Comparison of ENCODE assay signal across 2 cellular contexts in the genomic region with DNA sequence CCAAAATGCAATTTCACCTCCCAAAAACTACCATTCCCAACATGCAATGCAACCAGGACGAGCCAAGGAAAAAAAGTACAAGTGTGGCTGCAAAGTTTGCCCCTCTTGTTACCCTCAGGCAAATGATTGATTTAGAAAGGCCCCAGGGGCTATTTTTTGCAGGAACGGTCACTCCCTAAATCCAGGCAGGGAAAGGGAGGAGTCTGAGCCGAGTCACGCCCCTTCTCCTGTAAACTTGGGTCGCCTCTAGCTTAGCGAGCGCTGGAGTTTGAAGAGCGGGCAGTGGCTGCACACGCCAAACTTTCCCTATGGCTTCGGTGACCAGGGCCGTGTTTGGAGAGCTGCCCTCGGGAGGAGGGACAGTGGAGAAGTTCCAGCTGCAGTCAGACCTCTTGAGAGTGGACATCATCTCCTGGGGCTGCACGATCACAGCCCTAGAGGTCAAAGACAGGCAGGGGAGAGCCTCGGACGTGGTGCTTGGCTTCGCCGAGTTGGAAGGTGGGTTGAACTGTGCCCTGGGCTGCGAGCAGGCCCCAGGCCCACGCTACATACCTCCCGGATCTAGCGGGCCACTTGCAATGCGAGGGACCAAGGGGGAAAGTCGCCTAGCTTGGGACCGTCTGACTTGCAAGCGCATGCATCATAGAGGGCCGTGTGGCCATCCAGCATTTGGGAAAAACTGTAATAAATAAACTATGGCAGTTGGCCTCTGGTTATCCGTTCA.
TF ChIP-seq lines count a peak whose summit lies in the region.

A gene (plus strand): TSS at position 261 of the 724 bp plus-strand sequence. CDS start 48 bp downstream, at position 309.

TF ChIP-seq in SK-N-SH, 30 proteins besides CTCF, POLR2A, EP300 and RAD21 (continued from another document):
- TF ChIP-seq, protein P1, sequence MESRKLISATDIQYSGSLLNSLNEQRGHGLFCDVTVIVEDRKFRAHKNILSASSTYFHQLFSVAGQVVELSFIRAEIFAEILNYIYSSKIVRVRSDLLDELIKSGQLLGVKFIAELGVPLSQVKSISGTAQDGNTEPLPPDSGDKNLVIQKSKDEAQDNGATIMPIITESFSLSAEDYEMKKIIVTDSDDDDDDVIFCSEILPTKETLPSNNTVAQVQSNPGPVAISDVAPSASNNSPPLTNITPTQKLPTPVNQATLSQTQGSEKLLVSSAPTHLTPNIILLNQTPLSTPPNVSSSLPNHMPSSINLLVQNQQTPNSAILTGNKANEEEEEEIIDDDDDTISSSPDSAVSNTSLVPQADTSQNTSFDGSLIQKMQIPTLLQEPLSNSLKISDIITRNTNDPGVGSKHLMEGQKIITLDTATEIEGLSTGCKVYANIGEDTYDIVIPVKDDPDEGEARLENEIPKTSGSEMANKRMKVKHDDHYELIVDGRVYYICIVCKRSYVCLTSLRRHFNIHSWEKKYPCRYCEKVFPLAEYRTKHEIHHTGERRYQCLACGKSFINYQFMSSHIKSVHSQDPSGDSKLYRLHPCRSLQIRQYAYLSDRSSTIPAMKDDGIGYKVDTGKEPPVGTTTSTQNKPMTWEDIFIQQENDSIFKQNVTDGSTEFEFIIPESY (IDR thresholded peaks at IDR 0.05; ENCODE audit: borderline replicate concordance, low read depth): no peak
- TF ChIP-seq TAF1 (IDR thresholded peaks at IDR 0.05; ENCODE audit: borderline replicate concordance, low read depth, low read length) (peak; percentile 28; the same call in 1 of the 2 replicates), GABPA (IDR thresholded peaks at IDR 0.05; ENCODE audit: low read depth) (peak; percentile 58), SIN3A (IDR thresholded peaks at IDR 0.05; ENCODE audit: borderline replicate concordance, low read depth, low read length) (0 out of 2 replicates have a peak, but pooled peaks have one; percentile 45), NFIC (IDR thresholded peaks at IDR 0.05; ENCODE audit: borderline replicate concordance) (no peak), CHD2 (IDR thresholded peaks at IDR 0.05; ENCODE audit: low read length, partially characterized antibody) (peak; percentile 77), YY1 (IDR thresholded peaks at IDR 0.05; ENCODE audit: low read depth) (peak; percentile 64; the same call in 1 of the 2 replicates), RCOR1 (IDR thresholded peaks at IDR 0.05; ENCODE audit: low read length) (peak; percentile 61; the same call in 1 of the 2 replicates), TCF12 (IDR thresholded peaks at IDR 0.05) (peak; percentile 22; the same call in 1 of the 2 replicates), POLR2AphosphoS5 (IDR thresholded peaks at IDR 0.05; ENCODE audit: low read depth, low read length) (peak; percentile 61; the same call in 1 of the 2 replicates)
- TF ChIP-seq, protein P2, sequence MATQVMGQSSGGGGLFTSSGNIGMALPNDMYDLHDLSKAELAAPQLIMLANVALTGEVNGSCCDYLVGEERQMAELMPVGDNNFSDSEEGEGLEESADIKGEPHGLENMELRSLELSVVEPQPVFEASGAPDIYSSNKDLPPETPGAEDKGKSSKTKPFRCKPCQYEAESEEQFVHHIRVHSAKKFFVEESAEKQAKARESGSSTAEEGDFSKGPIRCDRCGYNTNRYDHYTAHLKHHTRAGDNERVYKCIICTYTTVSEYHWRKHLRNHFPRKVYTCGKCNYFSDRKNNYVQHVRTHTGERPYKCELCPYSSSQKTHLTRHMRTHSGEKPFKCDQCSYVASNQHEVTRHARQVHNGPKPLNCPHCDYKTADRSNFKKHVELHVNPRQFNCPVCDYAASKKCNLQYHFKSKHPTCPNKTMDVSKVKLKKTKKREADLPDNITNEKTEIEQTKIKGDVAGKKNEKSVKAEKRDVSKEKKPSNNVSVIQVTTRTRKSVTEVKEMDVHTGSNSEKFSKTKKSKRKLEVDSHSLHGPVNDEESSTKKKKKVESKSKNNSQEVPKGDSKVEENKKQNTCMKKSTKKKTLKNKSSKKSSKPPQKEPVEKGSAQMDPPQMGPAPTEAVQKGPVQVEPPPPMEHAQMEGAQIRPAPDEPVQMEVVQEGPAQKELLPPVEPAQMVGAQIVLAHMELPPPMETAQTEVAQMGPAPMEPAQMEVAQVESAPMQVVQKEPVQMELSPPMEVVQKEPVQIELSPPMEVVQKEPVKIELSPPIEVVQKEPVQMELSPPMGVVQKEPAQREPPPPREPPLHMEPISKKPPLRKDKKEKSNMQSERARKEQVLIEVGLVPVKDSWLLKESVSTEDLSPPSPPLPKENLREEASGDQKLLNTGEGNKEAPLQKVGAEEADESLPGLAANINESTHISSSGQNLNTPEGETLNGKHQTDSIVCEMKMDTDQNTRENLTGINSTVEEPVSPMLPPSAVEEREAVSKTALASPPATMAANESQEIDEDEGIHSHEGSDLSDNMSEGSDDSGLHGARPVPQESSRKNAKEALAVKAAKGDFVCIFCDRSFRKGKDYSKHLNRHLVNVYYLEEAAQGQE (IDR thresholded peaks at IDR 0.05; ENCODE audit: low read depth, low read length): no peak
- TF ChIP-seq, protein P3, sequence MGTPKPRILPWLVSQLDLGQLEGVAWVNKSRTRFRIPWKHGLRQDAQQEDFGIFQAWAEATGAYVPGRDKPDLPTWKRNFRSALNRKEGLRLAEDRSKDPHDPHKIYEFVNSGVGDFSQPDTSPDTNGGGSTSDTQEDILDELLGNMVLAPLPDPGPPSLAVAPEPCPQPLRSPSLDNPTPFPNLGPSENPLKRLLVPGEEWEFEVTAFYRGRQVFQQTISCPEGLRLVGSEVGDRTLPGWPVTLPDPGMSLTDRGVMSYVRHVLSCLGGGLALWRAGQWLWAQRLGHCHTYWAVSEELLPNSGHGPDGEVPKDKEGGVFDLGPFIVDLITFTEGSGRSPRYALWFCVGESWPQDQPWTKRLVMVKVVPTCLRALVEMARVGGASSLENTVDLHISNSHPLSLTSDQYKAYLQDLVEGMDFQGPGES (IDR thresholded peaks at IDR 0.05; ENCODE audit: low read depth, low read length): no peak
- TF ChIP-seq, protein P4, sequence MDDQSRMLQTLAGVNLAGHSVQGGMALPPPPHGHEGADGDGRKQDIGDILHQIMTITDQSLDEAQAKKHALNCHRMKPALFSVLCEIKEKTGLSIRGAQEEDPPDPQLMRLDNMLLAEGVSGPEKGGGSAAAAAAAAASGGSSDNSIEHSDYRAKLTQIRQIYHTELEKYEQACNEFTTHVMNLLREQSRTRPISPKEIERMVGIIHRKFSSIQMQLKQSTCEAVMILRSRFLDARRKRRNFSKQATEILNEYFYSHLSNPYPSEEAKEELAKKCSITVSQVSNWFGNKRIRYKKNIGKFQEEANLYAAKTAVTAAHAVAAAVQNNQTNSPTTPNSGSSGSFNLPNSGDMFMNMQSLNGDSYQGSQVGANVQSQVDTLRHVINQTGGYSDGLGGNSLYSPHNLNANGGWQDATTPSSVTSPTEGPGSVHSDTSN (IDR thresholded peaks at IDR 0.05): peak; percentile 73
- TF ChIP-seq, protein P5, sequence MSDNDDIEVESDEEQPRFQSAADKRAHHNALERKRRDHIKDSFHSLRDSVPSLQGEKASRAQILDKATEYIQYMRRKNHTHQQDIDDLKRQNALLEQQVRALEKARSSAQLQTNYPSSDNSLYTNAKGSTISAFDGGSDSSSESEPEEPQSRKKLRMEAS (IDR thresholded peaks at IDR 0.05; ENCODE audit: low read depth): peak; percentile 65; the same call in 1 of the 2 replicates

TF ChIP-seq in GM12878, 131 proteins besides CTCF, POLR2A, EP300 and RAD21 (continued from another document and continues in another):
- TF ChIP-seq JUND (IDR thresholded peaks at IDR 0.05; ENCODE audit: low read depth, low read length): no peak
- peak; percentile 39; the same call in 1 of the 2 replicates for TF ChIP-seq NR2C1 (IDR thresholded peaks at IDR 0.05)
- TF ChIP-seq HCFC1 (IDR thresholded peaks at IDR 0.05; ENCODE audit: low read length): peak; percentile 93
- 0 out of 2 replicates have a peak, but pooled peaks have one; percentile 41 for TF ChIP-seq LARP7 (IDR thresholded peaks at IDR 0.05)
- TF ChIP-seq, protein P6, sequence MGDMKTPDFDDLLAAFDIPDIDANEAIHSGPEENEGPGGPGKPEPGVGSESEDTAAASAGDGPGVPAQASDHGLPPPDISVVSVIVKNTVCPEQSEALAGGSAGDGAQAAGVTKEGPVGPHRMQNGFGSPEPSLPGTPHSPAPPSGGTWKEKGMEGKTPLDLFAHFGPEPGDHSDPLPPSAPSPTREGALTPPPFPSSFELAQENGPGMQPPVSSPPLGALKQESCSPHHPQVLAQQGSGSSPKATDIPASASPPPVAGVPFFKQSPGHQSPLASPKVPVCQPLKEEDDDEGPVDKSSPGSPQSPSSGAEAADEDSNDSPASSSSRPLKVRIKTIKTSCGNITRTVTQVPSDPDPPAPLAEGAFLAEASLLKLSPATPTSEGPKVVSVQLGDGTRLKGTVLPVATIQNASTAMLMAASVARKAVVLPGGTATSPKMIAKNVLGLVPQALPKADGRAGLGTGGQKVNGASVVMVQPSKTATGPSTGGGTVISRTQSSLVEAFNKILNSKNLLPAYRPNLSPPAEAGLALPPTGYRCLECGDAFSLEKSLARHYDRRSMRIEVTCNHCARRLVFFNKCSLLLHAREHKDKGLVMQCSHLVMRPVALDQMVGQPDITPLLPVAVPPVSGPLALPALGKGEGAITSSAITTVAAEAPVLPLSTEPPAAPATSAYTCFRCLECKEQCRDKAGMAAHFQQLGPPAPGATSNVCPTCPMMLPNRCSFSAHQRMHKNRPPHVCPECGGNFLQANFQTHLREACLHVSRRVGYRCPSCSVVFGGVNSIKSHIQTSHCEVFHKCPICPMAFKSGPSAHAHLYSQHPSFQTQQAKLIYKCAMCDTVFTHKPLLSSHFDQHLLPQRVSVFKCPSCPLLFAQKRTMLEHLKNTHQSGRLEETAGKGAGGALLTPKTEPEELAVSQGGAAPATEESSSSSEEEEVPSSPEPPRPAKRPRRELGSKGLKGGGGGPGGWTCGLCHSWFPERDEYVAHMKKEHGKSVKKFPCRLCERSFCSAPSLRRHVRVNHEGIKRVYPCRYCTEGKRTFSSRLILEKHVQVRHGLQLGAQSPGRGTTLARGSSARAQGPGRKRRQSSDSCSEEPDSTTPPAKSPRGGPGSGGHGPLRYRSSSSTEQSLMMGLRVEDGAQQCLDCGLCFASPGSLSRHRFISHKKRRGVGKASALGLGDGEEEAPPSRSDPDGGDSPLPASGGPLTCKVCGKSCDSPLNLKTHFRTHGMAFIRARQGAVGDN (IDR thresholded peaks at IDR 0.05): peak; percentile 28; the same call in 1 of the 2 replicates
- TF ChIP-seq SRF (IDR thresholded peaks at IDR 0.05; ENCODE audit: low read depth in 2 of 2, low read length in 2 of 2): no peak
- TF ChIP-seq, protein P7, sequence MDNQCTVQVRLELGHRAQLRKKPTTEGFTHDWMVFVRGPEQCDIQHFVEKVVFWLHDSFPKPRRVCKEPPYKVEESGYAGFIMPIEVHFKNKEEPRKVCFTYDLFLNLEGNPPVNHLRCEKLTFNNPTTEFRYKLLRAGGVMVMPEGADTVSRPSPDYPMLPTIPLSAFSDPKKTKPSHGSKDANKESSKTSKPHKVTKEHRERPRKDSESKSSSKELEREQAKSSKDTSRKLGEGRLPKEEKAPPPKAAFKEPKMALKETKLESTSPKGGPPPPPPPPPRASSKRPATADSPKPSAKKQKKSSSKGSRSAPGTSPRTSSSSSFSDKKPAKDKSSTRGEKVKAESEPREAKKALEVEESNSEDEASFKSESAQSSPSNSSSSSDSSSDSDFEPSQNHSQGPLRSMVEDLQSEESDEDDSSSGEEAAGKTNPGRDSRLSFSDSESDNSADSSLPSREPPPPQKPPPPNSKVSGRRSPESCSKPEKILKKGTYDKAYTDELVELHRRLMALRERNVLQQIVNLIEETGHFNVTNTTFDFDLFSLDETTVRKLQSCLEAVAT (IDR thresholded peaks at IDR 0.05): peak; percentile 77
- no peak for TF ChIP-seq PML (IDR thresholded peaks at IDR 0.05; ENCODE audit: low read length)
- peak; percentile 93 for TF ChIP-seq SIX5 (IDR thresholded peaks at IDR 0.05; ENCODE audit: low read depth, low read length, severe bottlenecking)
- no peak for TF ChIP-seq NFIC (IDR thresholded peaks at IDR 0.05; ENCODE audit: low read depth, low read length)
- no peak for TF ChIP-seq ETV6 (conservative IDR thresholded peaks at IDR 0.05 in 1 of 2, IDR thresholded peaks at IDR 0.05 in 1 of 2; ENCODE audit: borderline replicate concordance in 1 of 2, low read depth in 1 of 2)
- TF ChIP-seq, protein P3 (IDR thresholded peaks at IDR 0.05): no peak
- peak; percentile 88 for TF ChIP-seq IKZF1 (conservative IDR thresholded peaks at IDR 0.05)
- no peak for TF ChIP-seq NBN (IDR thresholded peaks at IDR 0.05)
- TF ChIP-seq GATAD2B (conservative IDR thresholded peaks at IDR 0.05; ENCODE audit: low read depth): peak; percentile 41; the same call in 1 of the 2 replicates
- TF ChIP-seq EGR1 (IDR thresholded peaks at IDR 0.05; ENCODE audit: borderline replicate concordance in 1 of 2, low read depth in 2 of 2, low read length in 2 of 2): 0 out of 3 replicates have a peak, but pooled peaks of 1 of the 2 experiments have one; percentile 2
- TF ChIP-seq, protein P8, sequence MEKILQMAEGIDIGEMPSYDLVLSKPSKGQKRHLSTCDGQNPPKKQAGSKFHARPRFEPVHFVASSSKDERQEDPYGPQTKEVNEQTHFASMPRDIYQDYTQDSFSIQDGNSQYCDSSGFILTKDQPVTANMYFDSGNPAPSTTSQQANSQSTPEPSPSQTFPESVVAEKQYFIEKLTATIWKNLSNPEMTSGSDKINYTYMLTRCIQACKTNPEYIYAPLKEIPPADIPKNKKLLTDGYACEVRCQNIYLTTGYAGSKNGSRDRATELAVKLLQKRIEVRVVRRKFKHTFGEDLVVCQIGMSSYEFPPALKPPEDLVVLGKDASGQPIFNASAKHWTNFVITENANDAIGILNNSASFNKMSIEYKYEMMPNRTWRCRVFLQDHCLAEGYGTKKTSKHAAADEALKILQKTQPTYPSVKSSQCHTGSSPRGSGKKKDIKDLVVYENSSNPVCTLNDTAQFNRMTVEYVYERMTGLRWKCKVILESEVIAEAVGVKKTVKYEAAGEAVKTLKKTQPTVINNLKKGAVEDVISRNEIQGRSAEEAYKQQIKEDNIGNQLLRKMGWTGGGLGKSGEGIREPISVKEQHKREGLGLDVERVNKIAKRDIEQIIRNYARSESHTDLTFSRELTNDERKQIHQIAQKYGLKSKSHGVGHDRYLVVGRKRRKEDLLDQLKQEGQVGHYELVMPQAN (conservative IDR thresholded peaks at IDR 0.05): no peak
- no peak for TF ChIP-seq ASH2L (IDR thresholded peaks at IDR 0.05; ENCODE audit: borderline replicate concordance, low read depth)
- TF ChIP-seq, protein P9, sequence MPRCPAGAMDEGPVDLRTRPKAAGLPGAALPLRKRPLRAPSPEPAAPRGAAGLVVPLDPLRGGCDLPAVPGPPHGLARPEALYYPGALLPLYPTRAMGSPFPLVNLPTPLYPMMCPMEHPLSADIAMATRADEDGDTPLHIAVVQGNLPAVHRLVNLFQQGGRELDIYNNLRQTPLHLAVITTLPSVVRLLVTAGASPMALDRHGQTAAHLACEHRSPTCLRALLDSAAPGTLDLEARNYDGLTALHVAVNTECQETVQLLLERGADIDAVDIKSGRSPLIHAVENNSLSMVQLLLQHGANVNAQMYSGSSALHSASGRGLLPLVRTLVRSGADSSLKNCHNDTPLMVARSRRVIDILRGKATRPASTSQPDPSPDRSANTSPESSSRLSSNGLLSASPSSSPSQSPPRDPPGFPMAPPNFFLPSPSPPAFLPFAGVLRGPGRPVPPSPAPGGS (IDR thresholded peaks at IDR 0.05; ENCODE audit: borderline replicate concordance, insufficient read depth, low read depth, low read length, poor library complexity, severe bottlenecking): no peak
- TF ChIP-seq TCF3 (IDR thresholded peaks at IDR 0.05; ENCODE audit: borderline replicate concordance, insufficient read depth, low read depth, low read length): no peak
- TF ChIP-seq MTA3 (IDR thresholded peaks at IDR 0.05; ENCODE audit: borderline replicate concordance, low read length): no peak
- TF ChIP-seq FOS (IDR thresholded peaks at IDR 0.05; ENCODE audit: borderline replicate concordance, extremely low read depth, insufficient read length): no peak
